ENCODE assay signal across 9 cellular contexts in the genomic region with DNA sequence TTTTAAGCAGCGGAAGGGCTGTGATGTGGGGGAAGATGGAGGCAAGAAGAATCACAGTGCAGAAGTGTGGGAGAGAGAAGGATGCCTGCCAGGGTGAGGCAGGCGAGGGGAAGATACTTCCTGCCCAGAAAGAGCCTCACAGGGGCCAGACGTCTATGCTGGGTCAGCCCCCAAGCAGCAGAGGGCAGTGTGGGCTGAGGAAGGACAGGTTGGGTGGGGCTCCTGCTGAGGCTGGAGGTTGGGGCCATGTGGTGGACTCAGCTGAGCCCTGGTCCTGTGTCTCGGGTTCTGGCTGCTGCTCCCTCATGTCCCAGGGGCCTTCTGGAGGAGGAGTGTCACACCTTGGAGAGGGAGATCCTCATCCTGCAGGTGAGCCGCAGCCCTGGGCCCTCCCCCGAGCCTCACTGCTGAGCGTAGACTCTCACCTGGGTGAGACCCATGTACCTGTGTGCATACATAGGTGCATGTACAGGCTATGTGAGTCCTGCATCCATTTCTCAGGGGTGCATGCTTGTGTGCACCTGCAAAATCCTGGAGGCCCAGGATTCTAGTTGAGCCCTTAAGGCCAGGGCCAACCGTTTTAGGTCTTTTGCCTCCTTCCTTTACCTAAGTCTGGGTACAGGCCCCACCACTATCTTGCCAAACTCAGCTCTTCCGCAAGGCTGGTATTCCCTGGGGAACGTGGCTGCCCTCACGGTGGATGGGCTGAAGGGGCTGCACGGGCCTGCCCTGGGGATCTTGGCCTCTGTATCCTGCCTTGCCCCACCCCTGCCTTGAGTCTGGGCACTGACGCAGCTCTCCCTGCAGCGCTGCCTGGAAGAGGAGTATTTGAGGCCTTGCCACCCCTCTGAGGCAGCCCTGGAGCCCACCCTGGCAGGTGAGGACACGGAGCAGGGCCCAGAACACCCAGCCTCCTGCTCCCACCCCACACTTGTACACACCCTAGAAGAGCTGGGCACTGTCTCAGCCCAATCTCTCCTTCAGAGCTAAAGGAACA. TPM values are rescaled to one million over a fixed set of nuclear protein-coding genes. Genes with fewer than 3 reads are reported as not detected.
DNase-seq lines count a peak whose midpoint lies in the region; ATAC-seq and TF ChIP-seq lines count a peak whose summit lies in the region.
"Had no signal": no experiment of that assay in that cellular context is flagged by ENCODE, and none has a peak within 500 bp of the region (broad histone marks: within the 10 kb centered on the region; RNA-seq: fewer than 3 reads in every experiment).

No MANE protein-coding gene starts in this region.

- H3K27me3 Mint-ChIP-seq in effector memory CD8-positive, alpha-beta T cell, result peaks cover 0 to 2% of the 10 kb centered on the region in 2 donors
- H3K27me3 Mint-ChIP-seq: CD4-positive, alpha-beta memory T cell had no signal

- H3K4me3 Mint-ChIP-seq in effector memory CD8-positive, alpha-beta T cell, result no peak overlapping the region

- H3K14ac ChIP-seq in neuronal stem cell (ENCODE audit: low read length), result no peak overlapping the region

- no peak overlapping the region for H2AFZ ChIP-seq in neuronal stem cell (ENCODE audit: low read length)

- no peak overlapping the region for H2BK12ac ChIP-seq in neuronal stem cell (ENCODE audit: low read length)

- H3K27me3 ChIP-seq in neuronal stem cell (ENCODE audit: control insufficient read depth in 3 of 3, insufficient read depth in 3 of 3, low read depth in 1 of 3, low read length in 3 of 3) (no peaks in the 10 kb centered on the region), esophagus muscularis mucosa (no peaks in the 10 kb centered on the region)

- intact Hi-C loops in esophagus muscularis mucosa (cut with DNase I), result loop anchor here (5.0 kb wide), 1 partner anchor 37 kb away; a partner anchor contains a TSS

- H2BK5ac ChIP-seq in neuronal stem cell (ENCODE audit: low read length), result no peak overlapping the region

- peak overlapping the region; percentile 77 for H2BK15ac ChIP-seq in neuronal stem cell (ENCODE audit: low read length)

- H3K36me3 Mint-ChIP-seq in effector memory CD8-positive, alpha-beta T cell (ENCODE audit: insufficient read depth), result peaks cover 6% of the 10 kb centered on the region

- ATAC-seq in effector memory CD8-positive, alpha-beta T cell (replicated peaks), result no peak

- no peak overlapping the region for H3K4me3 ChIP-seq in neuronal stem cell (ENCODE audit: low read length in 2 of 2)
- no peak overlapping the region for H3K4me3 ChIP-seq in esophagus muscularis mucosa

- H3K27ac ChIP-seq in VCaP (no peak overlapping the region), neuronal stem cell (replicated peaks; ENCODE audit: low read length) (no peak overlapping the region), esophagus muscularis mucosa (replicated peaks in 1 of 4) (no peak overlapping the region)

- no CpG with 5 or more reads among the region's 15 CpGs for WGBS in neuronal stem cell (ENCODE audit: extremely low coverage in 2 of 2, insufficient read length in 2 of 2, insufficient replicate concordance in 1 of 2), 2 donors
- WGBS in esophagus muscularis mucosa, result 66% methylated on average over 11 of the region's 15 CpGs

- TF ChIP-seq CTCF in VCaP (conservative IDR thresholded peaks at IDR 0.05) (peak; percentile 32), esophagus muscularis mucosa (IDR thresholded peaks at IDR 0.05) (peak in 1 of 3 experiments; percentile 10)

- H3K79me1 ChIP-seq in neuronal stem cell (ENCODE audit: low read depth, low read length), result peaks cover 2% of the 10 kb centered on the region

- peaks cover 8 to 14% of the 10 kb centered on the region in 2 donors for H3K4me1 Mint-ChIP-seq in effector memory CD8-positive, alpha-beta T cell (ENCODE audit: low read depth in 2 of 2)

- H3K4me2 ChIP-seq in neuronal stem cell (ENCODE audit: insufficient read depth, low read length, poor library complexity, severe bottlenecking), result no peak overlapping the region

- H3K18ac ChIP-seq in neuronal stem cell (ENCODE audit: low read length), result peak overlapping the region; percentile 80

- H3K9me3 Mint-ChIP-seq in effector memory CD8-positive, alpha-beta T cell, result no peaks in the 10 kb centered on the region
- H3K9me3 Mint-ChIP-seq: CD4-positive, alpha-beta memory T cell had no signal

- H2AK5ac ChIP-seq in neuronal stem cell (ENCODE audit: low read depth, low read length), result peak overlapping the region; percentile 86

- H3K23ac ChIP-seq in neuronal stem cell (ENCODE audit: low read depth, low read length, poor library complexity), result peak overlapping the region; percentile 86

- TF ChIP-seq POLR2A in esophagus muscularis mucosa (IDR thresholded peaks at IDR 0.05; ENCODE audit: low read depth), result no peak

- H3K9me3 ChIP-seq in neuronal stem cell (replicated peaks in 1 of 2; ENCODE audit: control insufficient read depth in 2 of 2, insufficient read depth in 1 of 2, low read depth in 1 of 2, low read length in 2 of 2) (no peaks in the 10 kb centered on the region), esophagus muscularis mucosa (no peaks in the 10 kb centered on the region)

- no peak overlapping the region for H3K9ac ChIP-seq in neuronal stem cell (ENCODE audit: low read depth, low read length, poor library complexity)

- peak overlapping the region; percentile 64 for H2BK120ac ChIP-seq in neuronal stem cell (ENCODE audit: low read depth, low read length)

- H3K4me1 ChIP-seq in neuronal stem cell (ENCODE audit: control insufficient read depth in 2 of 2, insufficient read depth in 1 of 2, low read depth in 1 of 2, low read length in 2 of 2) (peaks cover 18 to 32% of the 10 kb centered on the region in 2 donors), esophagus muscularis mucosa (peaks cover 16 to 33% (median 27%) of the 10 kb centered on the region in 4 donors)

- TF ChIP-seq EP300 in esophagus muscularis mucosa (IDR thresholded peaks at IDR 0.05), result no peak

- DNase-seq in NCI-H2227 (lab: John Stamatoyannopoulos, UW; ENCODE audit: unreplicated experiment) (peak; percentile 17), NCI-H2227 treated with DMSO at 0.1 percent for 48 hours (lab: John Stamatoyannopoulos, UW) (no peak), Kasumi-1 (lab: John Stamatoyannopoulos, UW) (peak; percentile 38), neuronal stem cell (ENCODE audit: low spot score) (no peak), occipital lobe (lab: John Stamatoyannopoulos, UW) (no peak), esophagus muscularis mucosa (ENCODE audit: extremely low spot score) (no peak)
- no peak for DNase-seq in effector memory CD8-positive, alpha-beta T cell
- DNase-seq: CD4-positive, alpha-beta memory T cell had no signal

- H3K27ac Mint-ChIP-seq in effector memory CD8-positive, alpha-beta T cell, result no peak overlapping the region
- H3K27ac Mint-ChIP-seq: CD4-positive, alpha-beta memory T cell had no signal

- H4K91ac ChIP-seq in neuronal stem cell (ENCODE audit: low read depth, low read length, poor library complexity), result peak overlapping the region; percentile 17

- peak overlapping the region; percentile 41 for H3K4ac ChIP-seq in neuronal stem cell (ENCODE audit: low read length)

- H3K36me3 ChIP-seq in neuronal stem cell (replicated peaks in 1 of 2; ENCODE audit: control insufficient read depth in 2 of 2, insufficient read depth in 2 of 2, low read length in 2 of 2) (peaks cover 2 to 11% of the 10 kb centered on the region in 2 donors), esophagus muscularis mucosa (peaks cover 0 to 28% (median 3%) of the 10 kb centered on the region in 4 donors)

- H4K8ac ChIP-seq in neuronal stem cell (ENCODE audit: low read depth, low read length), result no peak overlapping the region

RNA-seq across cellular contexts. Expression of a gene that starts 3.7 kb away (rescaled TPM):
- polyA plus RNA-seq in neuronal stem cell (2013, experiment 1 of 2), result 5.3 TPM
- polyA plus RNA-seq in neuronal stem cell (2013, experiment 2 of 2), result 5.5 TPM
- total RNA-seq in occipital lobe, result 7.2 TPM
- 1 to 10 TPM; 6.2 to 7.3 (median 6.7) TPM for total RNA-seq in esophagus muscularis mucosa

RNA-seq across cellular contexts. Expression of a gene that starts 16.1 kb away (rescaled TPM):
- 64.3 TPM for polyA plus RNA-seq in neuronal stem cell (2013, experiment 1 of 2)
- 60.7 TPM for polyA plus RNA-seq in neuronal stem cell (2013, experiment 2 of 2)
- total RNA-seq in occipital lobe (93.9 TPM), esophagus muscularis mucosa (10 to 100 TPM; 45.3 to 94.5 (median 77.5) TPM)

RNA-seq across cellular contexts. Expression of a gene that starts 20.3 kb away (rescaled TPM):
- 44.2 TPM for polyA plus RNA-seq in neuronal stem cell (2013, experiment 1 of 2)
- 41.9 TPM for polyA plus RNA-seq in neuronal stem cell (2013, experiment 2 of 2)
- 183 TPM for total RNA-seq in occipital lobe
- total RNA-seq in esophagus muscularis mucosa, result 100 to 1,000 TPM in 1 of 4 donors, 10 to 100 TPM in 3; 68.1 to 122 (median 98.2) TPM

RNA-seq across cellular contexts. Expression of a gene that starts 25.3 kb away (rescaled TPM):
- polyA plus RNA-seq in neuronal stem cell (2013, experiment 1 of 2), result 11.1 TPM
- 11.6 TPM for polyA plus RNA-seq in neuronal stem cell (2013, experiment 2 of 2)
- total RNA-seq in occipital lobe, result 15.9 TPM
- total RNA-seq in esophagus muscularis mucosa, result 10 to 100 TPM; 13.7 to 29.2 (median 19.2) TPM

RNA-seq across cellular contexts. Expression of a gene that starts 36.2 kb away (rescaled TPM):
- 10.8 TPM for polyA plus RNA-seq in neuronal stem cell (2013, experiment 1 of 2)
- 10.8 TPM for polyA plus RNA-seq in neuronal stem cell (2013, experiment 2 of 2)
- total RNA-seq in occipital lobe (3.0 TPM), esophagus muscularis mucosa (10 to 100 TPM in 2 of 4 donors, 1 to 10 TPM in 2; 5.2 to 17.9 (median 7.8) TPM)
- polyA plus RNA-seq: CD4-positive, alpha-beta memory T cell had no signal

Comparison
In these comparisons a context has a peak if more than half of its experiments do, and no peak if none do; other contexts are left out.
1. DNase-seq: peak in NCI-H2227 (single experiment) and Kasumi-1 (2 of 2); none in NCI-H2227 treated with DMSO at 0.1 percent for 48 hours (single experiment), neuronal stem cell (single experiment), occipital lobe (single experiment), esophagus muscularis mucosa (single experiment) and effector memory CD8-positive, alpha-beta T cell (0 of 3).